In genomic region chr1:179288977-179289376, GRCh38 we compare ENCODE assay signal across 23 cellular contexts. TPM values are rescaled to one million over a fixed set of nuclear protein-coding genes. Genes with fewer than 3 reads are reported as not detected.
A peak's percentile ranks its signal among the peaks of the same experiment; 100 is the strongest.
DNase-seq lines count a peak whose midpoint lies in the region; ATAC-seq, FAIRE-seq and TF ChIP-seq lines count a peak whose summit lies in the region.
"Had no signal": no experiment of that assay in that cellular context is flagged by ENCODE, and none has a peak within 500 bp of the region (broad histone marks: within the 10 kb centered on the region; RNA-seq: fewer than 3 reads in every experiment).

No MANE protein-coding gene starts in this region.

- intact Hi-C loops in colonic mucosa (cut with DNase I) (no loop called here), pancreas (cut with DNase I) (no loop called here), breast epithelium (cut with DNase I; ENCODE audit: low total_unique reads) (no loop called here)

- H3K9me2 ChIP-seq in Karpas-422 (replicated peaks; ENCODE audit: insufficient read depth, low read length) = no peaks in the 10 kb centered on the region
- H3K9me2 ChIP-seq: SK-N-SH had no signal

- H3K9me3 ChIP-seq in A549 (no peaks in the 10 kb centered on the region), colonic mucosa (no peaks in the 10 kb centered on the region), pancreas (no peaks in the 10 kb centered on the region), breast epithelium (no peaks in the 10 kb centered on the region), Karpas-422 (ENCODE audit: low read length) (no peaks in the 10 kb centered on the region), suprapubic skin (no peaks in the 10 kb centered on the region)
- H3K9me3 ChIP-seq: BLaER1 treated with 17β-estradiol and CSF1 and Interleukin-3, amounts not matched to agents 10 nM and 100 nM; SK-N-SH had no signal

- no peak for TF ChIP-seq POLR2A in A549 (IDR thresholded peaks at IDR 0.05; ENCODE audit: low read length)
- TF ChIP-seq POLR2A in breast epithelium (IDR thresholded peaks at IDR 0.05) = no peak
- no peak for TF ChIP-seq POLR2A in suprapubic skin (IDR thresholded peaks at IDR 0.05)

- no peaks in the 10 kb centered on the region for H4K20me1 ChIP-seq in Karpas-422 (ENCODE audit: insufficient read depth, low read depth, low read length)
- H4K20me1 ChIP-seq: BLaER1 treated with 17β-estradiol and CSF1 and Interleukin-3, amounts not matched to agents 10 nM and 100 nM had no signal

- TF ChIP-seq CTCF in A549 (IDR thresholded peaks at IDR 0.05) (no peak), colonic mucosa (IDR thresholded peaks at IDR 0.05) (no peak), pancreas (IDR thresholded peaks at IDR 0.05) (no peak), breast epithelium (IDR thresholded peaks at IDR 0.05) (no peak), suprapubic skin (IDR thresholded peaks at IDR 0.05) (no peak)

- POLR2A ChIA-PET in A549 (lab: Yijun Ruan, JAX) = no interaction called here

- no peaks in the 10 kb centered on the region for H3K79me2 ChIP-seq in Karpas-422 (ENCODE audit: low read length)

- no peak for TF ChIP-seq RAD21 in A549 (conservative IDR thresholded peaks at IDR 0.05 in 1 of 2, IDR thresholded peaks at IDR 0.05 in 1 of 2)

- FAIRE-seq in A549 (lab: Jason Lieb, UNC) = no peak
- no peak for FAIRE-seq in pancreas (lab: Jason Lieb, UNC)

- H3K9ac ChIP-seq in colonic mucosa (ENCODE audit: low read depth in 2 of 2, low read length in 2 of 2) (no peak overlapping the region), Karpas-422 (ENCODE audit: low read length) (no peak overlapping the region)
- H3K9ac ChIP-seq: BLaER1 treated with 17β-estradiol and CSF1 and Interleukin-3, amounts not matched to agents 10 nM and 100 nM; SK-N-SH had no signal

- H3K4me2 ChIP-seq in A549 (peak overlapping the region; percentile 79), Karpas-422 (ENCODE audit: low read depth, low read length, poor library complexity, severe bottlenecking) (no peak overlapping the region)
- H3K4me2 ChIP-seq: BLaER1 treated with 17β-estradiol and CSF1 and Interleukin-3, amounts not matched to agents 10 nM and 100 nM; SK-N-SH had no signal

- H3K4me3 ChIP-seq in A549 (no peak overlapping the region), colonic mucosa (no peak overlapping the region), pancreas (no peak overlapping the region), breast epithelium (no peak overlapping the region), Karpas-422 (ENCODE audit: low read length) (no peak overlapping the region), suprapubic skin (no peak overlapping the region)
- H3K4me3 ChIP-seq: BLaER1 treated with 17β-estradiol and CSF1 and Interleukin-3, amounts not matched to agents 10 nM and 100 nM had no signal

- H3K36me3 ChIP-seq in colonic mucosa = no peaks in the 10 kb centered on the region
- H3K36me3 ChIP-seq in pancreas = no peaks in the 10 kb centered on the region
- no peaks in the 10 kb centered on the region for H3K36me3 ChIP-seq in breast epithelium
- no peaks in the 10 kb centered on the region for H3K36me3 ChIP-seq in Karpas-422 (ENCODE audit: insufficient read depth, low read length)
- H3K36me3 ChIP-seq in suprapubic skin = no peaks in the 10 kb centered on the region
- H3K36me3 ChIP-seq: BLaER1 treated with 17β-estradiol and CSF1 and Interleukin-3, amounts not matched to agents 10 nM and 100 nM had no signal

- H2AFZ ChIP-seq in Karpas-422 (ENCODE audit: low read length) = no peak overlapping the region

- CTCF ChIA-PET in A549 (lab: Yijun Ruan, JAX) = interaction anchor here (1.5 to 1.8 kb wide), 3 partner anchors 32 to 184 kb away, joined by 4 to 9 read pairs (median 5); no protein-coding TSS in a partner anchor

- DNase-seq in A549 (ENCODE audit: low read depth in 1 of 2, low spot score in 1 of 2) (peak in 1 of 2 experiments; percentile 32), ELF-1 (ENCODE audit: low read depth, low spot score) (peak; percentile 46), colonic mucosa (peak; percentile 51), pancreas (no peak), breast epithelium (ENCODE audit: low spot score in 2 of 2) (no peak), Karpas-422 (no peak), suprapubic skin (ENCODE audit: low spot score in 2 of 2) (no peak)
- DNase-seq in stimulated activated naive CD4-positive, alpha-beta T cell treated with Interleukin-2 at 50 U/mL for 16 hours (lab: John Stamatoyannopoulos, UW) = no peak
- DNase-seq: CD4-positive, alpha-beta memory T cell; DMS53; H7; HFFc6; KG1; NCI-H1105; NCI-H146; NCI-H2029; NCI-H226; NCI-H510A treated with DMSO at 0.1 percent for 48 hours; NCI-H774; SIG-M5; SK-N-SH had no signal

- peaks cover 32% of the 10 kb centered on the region for H3K4me1 ChIP-seq in A549
- H3K4me1 ChIP-seq in colonic mucosa = no peaks in the 10 kb centered on the region
- peaks cover 19 to 31% (median 20%) of the 10 kb centered on the region in 3 donors for H3K4me1 ChIP-seq in pancreas
- H3K4me1 ChIP-seq in breast epithelium = no peaks in the 10 kb centered on the region
- peaks cover 5% of the 10 kb centered on the region for H3K4me1 ChIP-seq in Karpas-422 (ENCODE audit: low read length)
- H3K4me1 ChIP-seq in suprapubic skin = peaks cover 5% of the 10 kb centered on the region

- ATAC-seq in A549 = no peak
- peak in 1 of 4 donors; percentile 5 for ATAC-seq in pancreas
- ATAC-seq: Panc1 had no signal

- WGBS in A549 (ENCODE audit: missing lambda C conversion rate) = 52% methylated on average over 2 of the region's 2 CpGs
- WGBS in pancreas, 2 donors = 28% methylated on average over 2 of the region's 2 CpGs
- 77% methylated on average over 2 of the region's 2 CpGs for WGBS in suprapubic skin

- TF ChIP-seq EP300 in A549 (IDR thresholded peaks at IDR 0.05) (no peak), suprapubic skin (IDR thresholded peaks at IDR 0.05) (no peak)

- H3K27ac ChIP-seq in A549 (peak overlapping the region; percentile 45 to 74; a peak in 5 of 6 replicates), colonic mucosa (peak overlapping the region; percentile 66), pancreas (peak overlapping the region in 3 of 4 donors; percentile 47 to 88 (median 87)), breast epithelium (no peak overlapping the region), Karpas-422 (ENCODE audit: low read length) (no peak overlapping the region), suprapubic skin (no peak overlapping the region)
- H3K27ac ChIP-seq: BLaER1 treated with 17β-estradiol and CSF1 and Interleukin-3, amounts not matched to agents 10 nM and 100 nM had no signal

- H3K27me3 ChIP-seq in colonic mucosa (no peaks in the 10 kb centered on the region), pancreas (no peaks in the 10 kb centered on the region), breast epithelium (no peaks in the 10 kb centered on the region), Karpas-422 (ENCODE audit: low read length) (no peaks in the 10 kb centered on the region), suprapubic skin (no peaks in the 10 kb centered on the region)
- H3K27me3 ChIP-seq: BLaER1 treated with 17β-estradiol and CSF1 and Interleukin-3, amounts not matched to agents 10 nM and 100 nM had no signal

TF ChIP-seq in A549, 52 proteins besides CTCF, POLR2A, EP300 and RAD21:
- TF ChIP-seq FOSL2 (IDR thresholded peaks at IDR 0.05) (no peak), FOSL2 (CRISPR knock-in tag; IDR thresholded peaks at IDR 0.05) (no peak)
TF ChIP-seq in A549: peak in this region for 0.

RNA-seq across cellular contexts. Expression of gene SOAT1, which starts 4.6 kb away (rescaled TPM):
- 50.3 and 62.1 TPM in 2 replicates for polyA plus RNA-seq in A549 (2011; rRNA removed)
- polyA plus RNA-seq in A549 (2012; cell fraction: cytosol; rRNA removed) = 6.7 and 10.1 TPM in 2 replicates
- polyA plus RNA-seq in A549 (2012; cell fraction: nucleus; rRNA removed) = 6.1 and 10.1 TPM in 2 replicates
- polyA plus RNA-seq in A549 (2017; fragmentation: RNase III; extraction: RNeasy Plus Mini Kit Qiagen cat#74134 plus additional on column Dnase treatment) = 15.6 to 19.0 TPM (median 18.2 TPM) in 3 replicates
- 30.6 and 33.5 TPM in 2 replicates for polyA minus RNA-seq in A549 (2011; rRNA and poly(A)+ RNA removed)
- total RNA-seq in colonic mucosa = 10 to 100 TPM; 36.1 to 37.9 TPM
- 10 to 100 TPM; 29.7 to 66.8 (median 43.1) TPM for total RNA-seq in pancreas
- polyA plus RNA-seq in pancreas = 10 to 100 TPM in 1 of 2 donors, 1 to 10 TPM in 1; 6.8 to 12.9 TPM
- 10 to 100 TPM; 18.7 to 28.2 (median 22.4) TPM for total RNA-seq in breast epithelium
- total RNA-seq in Karpas-422 (2014; rRNA removed; shearing (Covaris generic); ENCODE audit: low replicate concordance) = 8.2 and 18.9 TPM in 2 replicates
- 10 to 100 TPM; 13.7 to 39.9 (median 23.1) TPM for total RNA-seq in suprapubic skin

RNA-seq across cellular contexts. Expression of gene ABL2, which starts 59.5 kb away (rescaled TPM):
- polyA plus RNA-seq in A549 (2011; rRNA removed) (12.4 and 15.9 TPM in 2 replicates), A549 (2017; fragmentation: RNase III; extraction: RNeasy Plus Mini Kit Qiagen cat#74134 plus additional on column Dnase treatment) (12.4 to 18.7 TPM (median 12.9 TPM) in 3 replicates), pancreas (1 to 10 TPM; 3.4 to 3.6 TPM)
- 3.0 and 4.1 TPM in 2 replicates for polyA plus RNA-seq in A549 (2012; cell fraction: cytosol; rRNA removed)
- 6.8 and 8.9 TPM in 2 replicates for polyA plus RNA-seq in A549 (2012; cell fraction: nucleus; rRNA removed)
- polyA minus RNA-seq in A549 (2011; rRNA and poly(A)+ RNA removed) = 44.9 and 50.5 TPM in 2 replicates
- total RNA-seq in colonic mucosa (10 to 100 TPM in 1 of 2 donors, 1 to 10 TPM in 1; 9.1 to 12.8 TPM), pancreas (10 to 100 TPM in 2 of 6 donors, 1 to 10 TPM in 4; 8.0 to 13.8 (median 9.2) TPM), breast epithelium (10 to 100 TPM; 23.9 to 27.4 (median 24.3) TPM), suprapubic skin (10 to 100 TPM in 3 of 4 donors, 1 to 10 TPM in 1; 6.8 to 22.2 (median 12.2) TPM)
- 11.3 and 14.3 TPM in 2 replicates for total RNA-seq in Karpas-422 (2014; rRNA removed; shearing (Covaris generic); ENCODE audit: low replicate concordance)

Comparison
In these comparisons a context has a peak if more than half of its experiments do, and no peak if none do; other contexts are left out.
1. DNase-seq: peak in ELF-1 (single experiment) and colonic mucosa (single experiment); none in pancreas (0 of 6), breast epithelium (0 of 2), Karpas-422 (single experiment), suprapubic skin (0 of 2) and stimulated activated naive CD4-positive, alpha-beta T cell treated with Interleukin-2 at 50 U/mL for 16 hours (single experiment).
2. H3K27ac ChIP-seq: peak in A549 (2 of 2), colonic mucosa (single experiment) and pancreas (3 of 4); none in breast epithelium (0 of 2), Karpas-422 (single experiment) and suprapubic skin (single experiment).